Comparison of ENCODE assay signal across 11 cellular contexts in genomic region chr12:32482226-32482625, GRCh38.
DNase-seq lines count a peak whose midpoint lies in the region; ATAC-seq and TF ChIP-seq lines count a peak whose summit lies in the region.
"Had no signal": no experiment of that assay in that cellular context is flagged by ENCODE, and none has a peak within 500 bp of the region (broad histone marks: within the 10 kb centered on the region; RNA-seq: fewer than 3 reads in every experiment).

No MANE protein-coding gene starts in this region.

- TF ChIP-seq CTCF in neutrophil (IDR thresholded peaks at IDR 0.05) (no peak), ovary (IDR thresholded peaks at IDR 0.05) (no peak)

- no peak overlapping the region for H2BK12ac ChIP-seq in neuronal stem cell (ENCODE audit: low read length)

- H3K14ac ChIP-seq in neuronal stem cell (ENCODE audit: low read length) = no peak overlapping the region

- peak; percentile 81 for ATAC-seq in GM18909 (IDR thresholded peaks at IDR 0.05; ENCODE audit: poor library complexity, unreplicated experiment)
- ATAC-seq in HG03108 (IDR thresholded peaks at IDR 0.05; ENCODE audit: unreplicated experiment) = peak; percentile 59
- ATAC-seq in GM21367 (IDR thresholded peaks at IDR 0.05; ENCODE audit: unreplicated experiment) = no peak

- H3K23ac ChIP-seq in neuronal stem cell (ENCODE audit: low read depth, low read length, poor library complexity) = no peak overlapping the region

- no peak overlapping the region for H3K4me2 ChIP-seq in neuronal stem cell (ENCODE audit: insufficient read depth, low read length, poor library complexity, severe bottlenecking)

- no peak overlapping the region for H2BK5ac ChIP-seq in neuronal stem cell (ENCODE audit: low read length)

- H3K27me3 ChIP-seq in neutrophil (no peaks in the 10 kb centered on the region), ovary (no peaks in the 10 kb centered on the region), neuronal stem cell (ENCODE audit: control insufficient read depth in 3 of 3, insufficient read depth in 3 of 3, low read depth in 1 of 3, low read length in 3 of 3) (no peaks in the 10 kb centered on the region)

- H2AK5ac ChIP-seq in neuronal stem cell (ENCODE audit: low read depth, low read length) = no peak overlapping the region

- no peak overlapping the region for H4K8ac ChIP-seq in neuronal stem cell (ENCODE audit: low read depth, low read length)

- H2AFZ ChIP-seq in neuronal stem cell (ENCODE audit: low read length) = no peak overlapping the region

- H3K4me1 ChIP-seq in neutrophil (ENCODE audit: control insufficient read depth in 1 of 2, insufficient read depth in 1 of 2, low read depth in 1 of 2, low read length in 1 of 2) (peaks cover 53 to 57% of the 10 kb centered on the region in 2 experiments), ovary (ENCODE audit: insufficient read depth) (peaks cover 4% of the 10 kb centered on the region), neuronal stem cell (ENCODE audit: control insufficient read depth in 2 of 2, insufficient read depth in 1 of 2, low read depth in 1 of 2, low read length in 2 of 2) (peaks cover 0 to 7% of the 10 kb centered on the region in 2 donors)

- H2BK120ac ChIP-seq in neuronal stem cell (ENCODE audit: low read depth, low read length) = no peak overlapping the region

- no peak for TF ChIP-seq POLR2A in ovary (IDR thresholded peaks at IDR 0.05)

- no peaks in the 10 kb centered on the region for H3K79me1 ChIP-seq in neuronal stem cell (ENCODE audit: low read depth, low read length)

- H3K27ac ChIP-seq in neutrophil = peak overlapping the region; percentile 94
- peak overlapping the region in 1 of 2 donors; percentile 10 for H3K27ac ChIP-seq in ovary
- no peak overlapping the region for H3K27ac ChIP-seq in neuronal stem cell (replicated peaks; ENCODE audit: low read length)

- H3K36me3 ChIP-seq in neutrophil (no peaks in the 10 kb centered on the region), ovary (no peaks in the 10 kb centered on the region), neuronal stem cell (replicated peaks in 1 of 2; ENCODE audit: control insufficient read depth in 2 of 2, insufficient read depth in 2 of 2, low read length in 2 of 2) (no peaks in the 10 kb centered on the region)

- no peak for TF ChIP-seq EP300 in ovary (IDR thresholded peaks at IDR 0.05)

- DNase-seq in RPMI8226 (peak; percentile 80), ACHN (no peak), ovary (no peak), neuronal stem cell (ENCODE audit: low spot score) (no peak)
- DNase-seq: activated CD4-positive, alpha-beta memory T cell treated with anti-CD3 and anti-CD28 coated beads for 36 hours; NCI-H1930; stimulated activated CD8-positive, alpha-beta memory T cell treated with anti-CD3 and anti-CD28 coated beads, Interleukin-4, amount 100 ng/mL, for 48 hours had no signal

- no peak overlapping the region for H3K9ac ChIP-seq in neuronal stem cell (ENCODE audit: low read depth, low read length, poor library complexity)

- H3K4me3 ChIP-seq in neutrophil (ENCODE audit: low read depth in 1 of 2, low read length in 1 of 2) (peak overlapping the region; percentile 10 to 46), ovary (no peak overlapping the region), neuronal stem cell (ENCODE audit: low read length in 2 of 2) (no peak overlapping the region)

- H3K18ac ChIP-seq in neuronal stem cell (ENCODE audit: low read length) = no peak overlapping the region

- no peak overlapping the region for H3K4ac ChIP-seq in neuronal stem cell (ENCODE audit: low read length)

- in situ Hi-C loops in ACHN (cut with HindIII; ENCODE audit: low pct_ligation_motif_present, low pct_unique_long_range_greater_than_20kb, low sequenced_read_pairs) = no loop called here

- intact Hi-C loops in ovary (cut with DNase I) = no loop called here

- no peak overlapping the region for H2BK15ac ChIP-seq in neuronal stem cell (ENCODE audit: low read length)

- 3 to 32% (median 8%) methylated on average over 3 of the region's 3 CpGs for WGBS in ovary, 3 donors
- no CpG with 5 or more reads among the region's 3 CpGs for WGBS in neuronal stem cell (ENCODE audit: extremely low coverage in 2 of 2, insufficient read length in 2 of 2, insufficient replicate concordance in 1 of 2), 2 donors

- H4K91ac ChIP-seq in neuronal stem cell (ENCODE audit: low read depth, low read length, poor library complexity) = no peak overlapping the region

- H3K9me3 ChIP-seq in neutrophil (no peaks in the 10 kb centered on the region), ovary (no peaks in the 10 kb centered on the region), neuronal stem cell (replicated peaks in 1 of 2; ENCODE audit: control insufficient read depth in 2 of 2, insufficient read depth in 1 of 2, low read depth in 1 of 2, low read length in 2 of 2) (no peaks in the 10 kb centered on the region)

Comparison
In these comparisons a context has a peak if more than half of its experiments do, and no peak if none do; other contexts are left out.
1. H3K4me3 ChIP-seq: peak in neutrophil (2 of 2); none in ovary (single experiment) and neuronal stem cell (0 of 2).